ENCODE assay signal across 25 cellular contexts in the genomic region with DNA sequence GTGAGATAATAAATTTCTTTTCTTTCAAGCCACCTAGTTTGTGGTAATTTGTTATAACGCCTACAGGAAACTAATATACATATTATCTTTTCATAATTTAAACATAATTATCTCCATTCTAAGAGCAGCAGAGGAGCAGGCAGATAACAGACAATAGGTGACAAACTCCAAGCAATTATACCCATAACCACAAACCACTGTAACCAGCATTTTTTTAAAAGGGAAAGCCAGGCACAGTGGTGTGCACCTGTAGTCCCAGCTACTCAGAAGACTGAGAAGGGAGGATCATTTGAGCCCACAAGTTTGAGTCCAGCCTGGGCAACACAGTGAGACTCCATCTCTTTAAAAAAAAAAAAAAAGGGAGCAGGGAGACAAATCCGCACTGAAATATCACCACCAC.
"Had no signal": no experiment of that assay in that cellular context is flagged by ENCODE, and none has a peak within 500 bp of the region (broad histone marks: within the 10 kb centered on the region; RNA-seq: fewer than 3 reads in every experiment).

No MANE protein-coding gene starts in this region.

- ATAC-seq: foreskin keratinocyte; gastroesophageal sphincter; heart left ventricle; left cardiac atrium; left lung; naive thymus-derived CD4-positive, alpha-beta T cell; right lobe of liver had no signal

- H3K27ac Mint-ChIP-seq: neural progenitor cell, type B pancreatic cell had no signal

- H2AFZ ChIP-seq: neural progenitor cell, parathyroid adenoma had no signal

- H3K4me3 Mint-ChIP-seq: nephron, neural progenitor cell, type B pancreatic cell had no signal

- H3K36me3 ChIP-seq: neural progenitor cell had no signal

- H3K4me3 ChIP-seq: dorsolateral prefrontal cortex, esophagus muscularis mucosa, gastroesophageal sphincter, heart left ventricle, left lung, neural progenitor cell, right lobe of liver, testis, tibial artery had no signal

- H3K27me3 Mint-ChIP-seq: naive thymus-derived CD4-positive, alpha-beta T cell; progenitor cell of endocrine pancreas; type B pancreatic cell had no signal

- H3K4me2 ChIP-seq: neural progenitor cell had no signal

- DNase-seq: cortex of kidney; dorsolateral prefrontal cortex; effector CD4-positive, alpha-beta T cell; foreskin keratinocyte; heart left ventricle; hippocampal formation; left cardiac atrium; left lung; mesenchymal stem cell; midbrain; right lobe of liver; small intestine; stimulated activated CD4-positive, alpha-beta T cell treated with anti-CD3 and anti-CD28 coated beads, Interleukin-15, amount 100 ng/mL, for 24 hours; stimulated activated CD4-positive, alpha-beta T cell treated with anti-CD3 and anti-CD28 coated beads, Interleukin-2, amount 100 ng/mL, for 48 hours; substantia nigra; testis; tibial artery had no signal

- H3K9ac ChIP-seq: neural progenitor cell, parathyroid adenoma had no signal

- H3K27ac ChIP-seq: dorsolateral prefrontal cortex, esophagus muscularis mucosa, foreskin keratinocyte, gastroesophageal sphincter, heart left ventricle, left lung, neural progenitor cell, parathyroid adenoma, right lobe of liver, testis, tibial artery had no signal

- H3K9me3 ChIP-seq: esophagus muscularis mucosa, gastroesophageal sphincter, heart left ventricle, left lung, right lobe of liver, testis, tibial artery had no signal

- H3K9me3 Mint-ChIP-seq: neural progenitor cell, type B pancreatic cell had no signal

- H3K27me3 ChIP-seq: dorsolateral prefrontal cortex, esophagus muscularis mucosa, foreskin keratinocyte, gastroesophageal sphincter, heart left ventricle, left lung, neural progenitor cell, right lobe of liver, testis, tibial artery had no signal

- H3K4me1 ChIP-seq: parathyroid adenoma had no signal
